Comparison of ENCODE assay signal across 10 cellular contexts in genomic region chr2:37652199-37652640, GRCh38. TPM values are rescaled to one million over a fixed set of nuclear protein-coding genes. Genes with fewer than 3 reads are reported as not detected.
A peak's percentile ranks its signal among the peaks of the same experiment; 100 is the strongest.
DNase-seq lines count a peak whose midpoint lies in the region; ATAC-seq, FAIRE-seq and TF ChIP-seq lines count a peak whose summit lies in the region.
"Had no signal": no experiment of that assay in that cellular context is flagged by ENCODE, and none has a peak within 500 bp of the region (broad histone marks: within the 10 kb centered on the region; RNA-seq: fewer than 3 reads in every experiment).

No MANE protein-coding gene starts in this region.

- peaks cover 60 to 97% (median 84%) of the 10 kb centered on the region in 7 donors for H3K4me1 Mint-ChIP-seq in naive thymus-derived CD4-positive, alpha-beta T cell

- H3K27me3 Mint-ChIP-seq in naive thymus-derived CD4-positive, alpha-beta T cell = no peaks in the 10 kb centered on the region

- 0% methylated on average over 5 of the region's 5 CpGs for WGBS in GM12878 (ENCODE audit: insufficient coverage, insufficient replicate concordance, low lambda C conversion rate, missing lambda C conversion rate)

- H3K36me3 Mint-ChIP-seq in naive thymus-derived CD4-positive, alpha-beta T cell = peaks cover 3 to 37% (median 21%) of the 10 kb centered on the region in 5 donors

- TF ChIP-seq RAD21 in GM12878 (IDR thresholded peaks at IDR 0.05; ENCODE audit: insufficient read depth, low read depth, low read length) = no peak

- CTCF ChIA-PET in GM12878 (lab: Yijun Ruan, JAX) = interaction anchor here (1.0 to 3.4 kb wide), 11 partner anchors 10 to 237 kb away, joined by 3 to 21 read pairs (median 6); no protein-coding TSS in a partner anchor
- CTCF ChIA-PET in naive thymus-derived CD4-positive, alpha-beta T cell (lab: Charles Lee) = interaction anchor here (0.6 kb wide), 1 partner anchor 429 kb away, joined by 3 read pairs; no protein-coding TSS in a partner anchor

- H2AFZ ChIP-seq in GM12878 (ENCODE audit: control insufficient read depth, low read depth, low read length) = no peak overlapping the region

- TF ChIP-seq POLR2A in GM12878 (IDR thresholded peaks at IDR 0.05; ENCODE audit: low read depth, low read length) = no peak

- no peak for TF ChIP-seq CTCF in AG10803 (conservative IDR thresholded peaks at IDR 0.05; ENCODE audit: low read length)
- TF ChIP-seq CTCF in GM12878 (IDR thresholded peaks at IDR 0.05 in 2 of 3, conservative IDR thresholded peaks at IDR 0.05 in 1 of 3; ENCODE audit: control insufficient read depth in 2 of 3, extremely low read depth in 1 of 3, insufficient read depth in 1 of 3, low read depth in 3 of 3, low read length in 3 of 3) = no peak

- H3K4me3 ChIP-seq in AG10803 (ENCODE audit: low read length) = no peak overlapping the region
- peak overlapping the region; percentile 75; the same call in 1 of the 2 replicates for H3K4me3 ChIP-seq in GM12878
- H3K4me3 ChIP-seq in naive thymus-derived CD4-positive, alpha-beta T cell (ENCODE audit: low read length) = no peak overlapping the region

- peaks cover 94% of the 10 kb centered on the region for H3K79me2 ChIP-seq in GM12878 (ENCODE audit: control insufficient read depth, insufficient read depth, low read length)

- peaks cover 0 to 14% (median 3%) of the 10 kb centered on the region in 11 donors for H3K9me3 Mint-ChIP-seq in naive thymus-derived CD4-positive, alpha-beta T cell

- peak overlapping the region in 8 of 9 donors; percentile 3 to 94 (median 74) for H3K27ac Mint-ChIP-seq in naive thymus-derived CD4-positive, alpha-beta T cell

- ATAC-seq in GM12878 (peak; percentile 9), GM18502 (IDR thresholded peaks at IDR 0.05; ENCODE audit: poor library complexity, unreplicated experiment) (no peak)
- ATAC-seq in naive thymus-derived CD4-positive, alpha-beta T cell = no peak
- ATAC-seq: activated CD4-positive, CD25-positive, alpha-beta regulatory T cell treated with anti-CD3 and anti-CD28 coated beads, Interleukin-2, amount 50 U/mL, for 24 hours had no signal

- H3K27ac ChIP-seq in GM12878 (ENCODE audit: control insufficient read depth, insufficient read depth) = peak overlapping the region; percentile 99
- H3K27ac ChIP-seq in naive thymus-derived CD4-positive, alpha-beta T cell (ENCODE audit: low read depth, low read length) = no peak overlapping the region

- in situ Hi-C loops in GM12878 (cut with MboI) = no loop called here

- no peak for TF ChIP-seq EP300 in GM12878 (IDR thresholded peaks at IDR 0.05; ENCODE audit: borderline replicate concordance in 1 of 2, control insufficient read depth in 1 of 2, low read depth in 2 of 2, low read length in 2 of 2)

- no peaks in the 10 kb centered on the region for H3K27me3 ChIP-seq in GM12878 (replicated peaks in 1 of 2; ENCODE audit: control insufficient read depth in 2 of 2, insufficient read depth in 2 of 2, low read length in 1 of 2)
- H3K27me3 ChIP-seq in naive thymus-derived CD4-positive, alpha-beta T cell (ENCODE audit: control insufficient read depth in 2 of 2, insufficient read depth in 2 of 2, low read length in 2 of 2) = no peaks in the 10 kb centered on the region

- RAD21 ChIA-PET in GM12878 (lab: Charles Lee; ENCODE audit: unreplicated experiment) = interaction anchor here (0.7 to 7.8 kb wide), 14 partner anchors 9 to 224 kb away, joined by 3 to 176 read pairs (median 12); partner anchors contain the start of gene CDC42EP3

- H4K20me1 ChIP-seq in GM12878 (ENCODE audit: control insufficient read depth, insufficient read depth) = no peaks in the 10 kb centered on the region

- intact Hi-C loops in GM12878 (cut with micrococcal nuclease; ENCODE audit: unreplicated experiment) = loop anchor here (5.0 kb wide), 2 partner anchors 180 to 225 kb away; no protein-coding TSS in a partner anchor
- intact Hi-C loops in naive thymus-derived CD4-positive, alpha-beta T cell (cut with micrococcal nuclease) = no loop called here

- peak overlapping the region; percentile 91 for H3K9ac ChIP-seq in GM12878 (ENCODE audit: control insufficient read depth, insufficient read depth, low read length)

- SMC1A ChIA-PET in GM12878 (lab: Charles Lee; ENCODE audit: uncharacterized antibody, unreplicated experiment) = interaction anchor here (0.9 to 9.6 kb wide), 19 partner anchors 9 to 385 kb away, joined by 3 to 246 read pairs (median 9); partner anchors contain the start of gene CDC42EP3

- peaks cover 72% of the 10 kb centered on the region for H3K4me1 ChIP-seq in GM12878 (ENCODE audit: control insufficient read depth, insufficient read depth, low read length)
- H3K4me1 ChIP-seq in naive thymus-derived CD4-positive, alpha-beta T cell (ENCODE audit: control insufficient read depth in 2 of 2, insufficient read depth in 2 of 2, low read length in 2 of 2) = peaks cover 59 to 87% of the 10 kb centered on the region in 2 donors

- POLR2A ChIA-PET in GM12878 (lab: Charles Lee) = interaction anchor here (0.5 to 8.8 kb wide), 13 partner anchors 9 to 201 kb away, joined by 3 to 171 read pairs (median 7); partner anchors contain the start of gene CDC42EP3
- POLR2A ChIA-PET in naive thymus-derived CD4-positive, alpha-beta T cell (lab: Charles Lee) = interaction anchor here (0.8 kb wide), 1 partner anchor 9 kb away, joined by 3 read pairs; no protein-coding TSS in a partner anchor

- FAIRE-seq in GM12878 (lab: Jason Lieb, UNC) = no peak
- FAIRE-seq: islet of Langerhans had no signal

- peaks cover 18 to 19% of the 10 kb centered on the region in 2 experiments for H3K36me3 ChIP-seq in GM12878 (ENCODE audit: control insufficient read depth in 2 of 2, insufficient read depth in 2 of 2, low read length in 1 of 2)
- H3K36me3 ChIP-seq in naive thymus-derived CD4-positive, alpha-beta T cell (ENCODE audit: control insufficient read depth in 2 of 3, insufficient read depth in 3 of 3, low read length in 3 of 3) = no peaks in the 10 kb centered on the region

- peak overlapping the region in 1 of 10 donors; percentile 7 for H3K4me3 Mint-ChIP-seq in naive thymus-derived CD4-positive, alpha-beta T cell

- BruUV-seq in GM12878 (replicated peaks; lab: Mats Ljungman, UMichigan) = no TSS peak

- H3K9me3 ChIP-seq in GM12878 (replicated peaks; ENCODE audit: control insufficient read depth, insufficient read depth, low read length) = peaks cover 8% of the 10 kb centered on the region
- no peaks in the 10 kb centered on the region for H3K9me3 ChIP-seq in naive thymus-derived CD4-positive, alpha-beta T cell (ENCODE audit: control insufficient read depth in 2 of 3, low read length in 3 of 3)

- H3K4me2 ChIP-seq in GM12878 (ENCODE audit: control insufficient read depth, insufficient read depth) = peak overlapping the region; percentile 99

- DNase-seq in AG10803 (ENCODE audit: low read depth) (peak; percentile 87), HS-5 (ENCODE audit: low read depth) (peak; percentile 94), GM12878 (ENCODE audit: low read depth, low spot score) (no peak), HuH-7 (ENCODE audit: low spot score) (no peak), NCI-H510A treated with DMSO at 0.1 percent for 48 hours (lab: John Stamatoyannopoulos, UW) (no peak)
- DNase-seq in naive thymus-derived CD4-positive, alpha-beta T cell = no peak
- no peak for DNase-seq in activated CD4-positive, CD25-positive, alpha-beta regulatory T cell (lab: John Stamatoyannopoulos, UW)

TF ChIP-seq in GM12878, 131 proteins besides CTCF, POLR2A, EP300 and RAD21 (continues in another document):
- TF ChIP-seq TCF7 (IDR thresholded peaks at IDR 0.05; ENCODE audit: borderline replicate concordance) (no peak), ETV6 (conservative IDR thresholded peaks at IDR 0.05 in 1 of 2, IDR thresholded peaks at IDR 0.05 in 1 of 2; ENCODE audit: borderline replicate concordance in 1 of 2, low read depth in 1 of 2) (peak in 1 of 2 experiments; percentile 50; a peak in 1 of 4 replicates), GATAD2B (conservative IDR thresholded peaks at IDR 0.05; ENCODE audit: low read depth) (peak; percentile 39; the same call in 1 of the 2 replicates), ZNF384 (IDR thresholded peaks at IDR 0.05; ENCODE audit: borderline replicate concordance, low read depth, low read length) (0 out of 2 replicates have a peak, but pooled peaks have one; percentile 43), PAX5 (IDR thresholded peaks at IDR 0.05; ENCODE audit: borderline replicate concordance, low read depth, low read length) (no peak), TBL1XR1 (IDR thresholded peaks at IDR 0.05; ENCODE audit: low read depth, low read length) (no peak)

RNA-seq across cellular contexts. Expression of gene CDC42EP3, which starts 19.2 kb away (rescaled TPM):
- 36.3 and 37.4 TPM in 2 replicates for total RNA-seq in GM12878 (2013; cell fraction: nucleolus; rRNA removed)
- 36.2 and 36.9 TPM in 2 replicates for total RNA-seq in GM12878 (2014; rRNA removed)
- 44.6 and 46.5 TPM in 2 replicates for total RNA-seq in GM12878 (2014; rRNA removed; fragmentation: Illumina TruSeq; extraction: Trizol)
- 63.1 and 67.6 TPM in 2 replicates for total RNA-seq in GM12878 (2021)
- 8.8 TPM for polyA plus RNA-seq in GM12878 (2011; ENCODE audit: low read depth)
- polyA plus RNA-seq in GM12878 (2011; rRNA removed) = 47.3 and 47.4 TPM in 2 replicates
- 51.0 and 62.8 TPM in 2 replicates for polyA plus RNA-seq in GM12878 (2011; cell fraction: cytosol; rRNA removed)
- 33.6 and 47.7 TPM in 2 replicates for polyA plus RNA-seq in GM12878 (2011; cell fraction: nucleus; rRNA removed)
- 13.6 and 28.5 TPM in 2 replicates for polyA plus RNA-seq in GM12878 (2012)
- polyA plus RNA-seq in GM12878 (2014; fragmentation: Illumina TruSeq; extraction: Trizol) = 86.9 and 109 TPM in 2 replicates
- 10 to 100 TPM; 11.8 to 16.1 TPM for polyA plus RNA-seq in GM12878 (2014; fragmentation: Nextera tagmentation; extraction: Ambion mirVana)
- 59.1 and 61.4 TPM in 2 replicates for polyA plus RNA-seq in GM12878 (2014; rRNA removed)
- polyA plus RNA-seq in GM12878 (2016; fragmentation: Nextera tagmentation; extraction: Ambion mirVana) = 10 to 100 TPM; 58.4 to 66.1 TPM
- 32.6 and 52.1 TPM in 2 replicates for polyA minus RNA-seq in GM12878 (2011; rRNA and poly(A)+ RNA removed)
- polyA minus RNA-seq in GM12878 (2011; cell fraction: cytosol; rRNA and poly(A)+ RNA removed) = 18.0 and 24.0 TPM in 2 replicates
- 19.7 and 24.1 TPM in 2 replicates for polyA minus RNA-seq in GM12878 (2011; cell fraction: nucleus; rRNA and poly(A)+ RNA removed)
- total RNA-seq in naive thymus-derived CD4-positive, alpha-beta T cell = 10 to 100 TPM; 15.9 to 96.3 (median 17.7) TPM
- polyA plus RNA-seq in naive thymus-derived CD4-positive, alpha-beta T cell = 10 to 100 TPM; 26.7 to 29.2 TPM

Comparison
In these comparisons a context has a peak if more than half of its experiments do, and no peak if none do; other contexts are left out.
1. DNase-seq: peak in AG10803 (single experiment) and HS-5 (single experiment); none in GM12878 (single experiment), naive thymus-derived CD4-positive, alpha-beta T cell (0 of 9), activated CD4-positive, CD25-positive, alpha-beta regulatory T cell (0 of 4), HuH-7 (single experiment) and NCI-H510A treated with DMSO at 0.1 percent for 48 hours (single experiment).